ENCODE assay signal across 29 cellular contexts in the genomic region with DNA sequence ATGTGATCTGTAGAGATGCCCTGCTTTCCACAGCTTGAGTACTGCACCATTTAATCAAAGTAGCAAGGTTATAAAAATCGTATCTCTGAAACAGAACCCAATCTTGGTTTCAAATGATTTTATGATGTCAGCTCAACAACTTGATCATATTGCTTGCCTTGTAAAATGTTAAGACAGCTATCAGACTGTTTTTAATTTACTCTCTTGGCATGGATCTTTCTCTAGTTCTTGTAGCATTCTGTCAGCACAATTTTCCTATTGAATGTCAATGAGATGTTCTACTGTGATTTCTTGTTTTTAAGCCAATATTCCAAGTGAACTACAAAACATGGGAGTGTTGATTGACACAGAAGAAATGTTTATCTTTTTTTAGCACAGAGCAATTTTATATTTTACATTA.
"Had no signal": no experiment of that assay in that cellular context is flagged by ENCODE, and none has a peak within 500 bp of the region (broad histone marks: within the 10 kb centered on the region; RNA-seq: fewer than 3 reads in every experiment).

No MANE protein-coding gene starts in this region.

- ATAC-seq: naive thymus-derived CD8-positive, alpha-beta T cell; natural killer cell treated with Interleukin-12 subunit alpha and Interleukin-12 subunit beta and Interleukin-15 and Interleukin-18, amount 100 ng/mL, for 72 hours; psoas muscle; right cardiac atrium; right lobe of liver; stimulated activated effector memory CD8-positive, alpha-beta T cell treated with anti-CD3 and anti-CD28 coated beads, Interleukin-12 subunit alpha, Interleukin-12 subunit beta, amount 100 ng/mL, for 72 hours; stimulated activated naive B cell treated with anti-CD40 and anti-IgM and Interleukin-4, amounts not matched to agents 10 μg/mL and 1 μg/mL and 100 μg/mL, for 72 hours had no signal

- H3K27ac ChIP-seq: neural progenitor cell, ovary, parathyroid adenoma, psoas muscle, right lobe of liver, sigmoid colon, stomach, thoracic aorta, thyroid gland, tibial nerve, upper lobe of left lung, uterus had no signal

- DNase-seq: naive thymus-derived CD8-positive, alpha-beta T cell; nephron progenitor cell; occipital lobe; ovary; posterior cingulate gyrus; psoas muscle; right cardiac atrium; right lobe of liver; sigmoid colon; small intestine; stimulated activated CD4-positive, alpha-beta T cell treated with anti-CD3 and anti-CD28 coated beads, Interleukin-15, amount 100 ng/mL, for 24 hours; stimulated activated CD4-positive, alpha-beta T cell treated with anti-CD3 and anti-CD28 coated beads, Interleukin-2, amount 100 ng/mL, for 24 hours; stimulated activated CD4-positive, alpha-beta T cell treated with anti-CD3 and anti-CD28 coated beads, Interleukin-2, amount 100 ng/mL, for 48 hours; stimulated activated CD4-positive, alpha-beta T cell treated with anti-CD3 and anti-CD28 coated beads, Interleukin-4, amount 100 ng/mL, for 24 hours; stimulated activated naive B cell treated with anti-CD40 and anti-IgM and Interleukin-4, amounts not matched to agents 10 μg/mL and 1 μg/mL and 100 μg/mL, for 72 hours; stimulated activated naive CD4-positive, alpha-beta T cell treated with Interleukin-2 at 50 U/mL for 16 hours; stomach; thyroid gland; trophoblast cell; upper lobe of left lung; uterus had no signal

- H3K36me3 ChIP-seq: neural progenitor cell, ovary, right lobe of liver, sigmoid colon, stomach, thoracic aorta, thyroid gland, tibial nerve, upper lobe of left lung, uterus had no signal

- H3K36me3 Mint-ChIP-seq: naive thymus-derived CD8-positive, alpha-beta T cell; natural killer cell treated with Interleukin-12 subunit alpha and Interleukin-12 subunit beta and Interleukin-15 and Interleukin-18, amount 100 ng/mL, for 72 hours; neural progenitor cell; stimulated activated effector memory CD8-positive, alpha-beta T cell treated with anti-CD3 and anti-CD28 coated beads, Interleukin-12 subunit alpha, Interleukin-12 subunit beta, amount 100 ng/mL, for 72 hours; stimulated activated naive B cell treated with anti-CD40 and anti-IgM and Interleukin-4, amounts not matched to agents 10 μg/mL and 1 μg/mL and 100 μg/mL, for 72 hours had no signal

- H3K4me1 Mint-ChIP-seq: naive thymus-derived CD8-positive, alpha-beta T cell; nephron progenitor cell; stimulated activated effector memory CD8-positive, alpha-beta T cell treated with anti-CD3 and anti-CD28 coated beads, Interleukin-12 subunit alpha, Interleukin-12 subunit beta, amount 100 ng/mL, for 72 hours; stimulated activated naive B cell treated with anti-CD40 and anti-IgM and Interleukin-4, amounts not matched to agents 10 μg/mL and 1 μg/mL and 100 μg/mL, for 72 hours had no signal

- H3K4me1 ChIP-seq: neural progenitor cell, parathyroid adenoma, psoas muscle, right lobe of liver, sigmoid colon, stomach, thyroid gland, tibial nerve, upper lobe of left lung, uterus had no signal

- H3K9me3 ChIP-seq: ovary, psoas muscle, right lobe of liver, sigmoid colon, thoracic aorta, thyroid gland, tibial nerve, upper lobe of left lung, uterus had no signal

- H3K27me3 Mint-ChIP-seq: naive thymus-derived CD8-positive, alpha-beta T cell; natural killer cell treated with Interleukin-12 subunit alpha and Interleukin-12 subunit beta and Interleukin-15 and Interleukin-18, amount 100 ng/mL, for 72 hours; progenitor cell of endocrine pancreas; stimulated activated naive B cell treated with anti-CD40 and anti-IgM and Interleukin-4, amounts not matched to agents 10 μg/mL and 1 μg/mL and 100 μg/mL, for 72 hours; stimulated activated naive CD8-positive, alpha-beta T cell treated with anti-CD3 and anti-CD28 coated beads, Interleukin-15, Interleukin-2, amounts not matched to agents 100 ng/mL and 50 ng/mL, for 24 hours had no signal

- H3K4me3 ChIP-seq: neural progenitor cell, ovary, psoas muscle, right lobe of liver, sigmoid colon, stomach, thoracic aorta, thyroid gland, tibial nerve, upper lobe of left lung, uterus had no signal

- H3K4me2 ChIP-seq: neural progenitor cell had no signal

- H3K9ac ChIP-seq: neural progenitor cell, parathyroid adenoma had no signal

- H3K4me3 Mint-ChIP-seq: naive thymus-derived CD8-positive, alpha-beta T cell; natural killer cell treated with Interleukin-12 subunit alpha and Interleukin-12 subunit beta and Interleukin-15 and Interleukin-18, amount 100 ng/mL, for 72 hours; nephron progenitor cell; neural progenitor cell; stimulated activated effector memory CD8-positive, alpha-beta T cell treated with anti-CD3 and anti-CD28 coated beads, Interleukin-12 subunit alpha, Interleukin-12 subunit beta, amount 100 ng/mL, for 72 hours; stimulated activated naive B cell treated with anti-CD40 and anti-IgM and Interleukin-4, amounts not matched to agents 10 μg/mL and 1 μg/mL and 100 μg/mL, for 72 hours; stimulated activated naive CD8-positive, alpha-beta T cell treated with anti-CD3 and anti-CD28 coated beads, Interleukin-15, Interleukin-2, amounts not matched to agents 100 ng/mL and 50 ng/mL, for 24 hours had no signal

- H2AFZ ChIP-seq: neural progenitor cell, parathyroid adenoma had no signal

- H3K27me3 ChIP-seq: neural progenitor cell, ovary, right lobe of liver, sigmoid colon, stomach, thyroid gland, tibial nerve, upper lobe of left lung, uterus had no signal

- H3K27ac Mint-ChIP-seq: naive thymus-derived CD8-positive, alpha-beta T cell; natural killer cell treated with Interleukin-12 subunit alpha and Interleukin-12 subunit beta and Interleukin-15 and Interleukin-18, amount 100 ng/mL, for 72 hours; nephron progenitor cell; neural progenitor cell; progenitor cell of endocrine pancreas; stimulated activated effector memory CD8-positive, alpha-beta T cell treated with anti-CD3 and anti-CD28 coated beads, Interleukin-12 subunit alpha, Interleukin-12 subunit beta, amount 100 ng/mL, for 72 hours; stimulated activated naive B cell treated with anti-CD40 and anti-IgM and Interleukin-4, amounts not matched to agents 10 μg/mL and 1 μg/mL and 100 μg/mL, for 72 hours; stimulated activated naive CD8-positive, alpha-beta T cell treated with anti-CD3 and anti-CD28 coated beads, Interleukin-15, Interleukin-2, amounts not matched to agents 100 ng/mL and 50 ng/mL, for 24 hours had no signal

- H3K9me3 Mint-ChIP-seq: stimulated activated naive B cell treated with anti-CD40 and anti-IgM and Interleukin-4, amounts not matched to agents 10 μg/mL and 1 μg/mL and 100 μg/mL, for 72 hours had no signal

- H3K79me2 ChIP-seq: parathyroid adenoma had no signal
